In genomic region chr10:46325021-46325420, GRCh38 we compare ENCODE assay signal across 13 cellular contexts. TPM values are rescaled to one million over a fixed set of nuclear protein-coding genes. Genes with fewer than 3 reads are reported as not detected.
A peak's percentile ranks its signal among the peaks of the same experiment; 100 is the strongest.
DNase-seq lines count a peak whose midpoint lies in the region; ATAC-seq and TF ChIP-seq lines count a peak whose summit lies in the region.
"Had no signal": no experiment of that assay in that cellular context is flagged by ENCODE, and none has a peak within 500 bp of the region (broad histone marks: within the 10 kb centered on the region; RNA-seq: fewer than 3 reads in every experiment).

No MANE protein-coding gene starts in this region.

- H2AK5ac ChIP-seq in mesendoderm (ENCODE audit: low read length), result no peak overlapping the region

- no peak overlapping the region for H2BK120ac ChIP-seq in mesendoderm (ENCODE audit: low read depth, low read length)

- no peaks in the 10 kb centered on the region for H3K79me2 ChIP-seq in mesendoderm (ENCODE audit: control insufficient read depth, insufficient read depth, low read length)

- no peaks in the 10 kb centered on the region for H3K36me3 ChIP-seq in BE2C
- no peaks in the 10 kb centered on the region for H3K36me3 ChIP-seq in mesendoderm (ENCODE audit: control insufficient read depth, insufficient read depth, low read length)

- ATAC-seq in GM18861 (IDR thresholded peaks at IDR 0.05; ENCODE audit: unreplicated experiment), result no peak
- no peak for ATAC-seq in GM21381 (IDR thresholded peaks at IDR 0.05; ENCODE audit: unreplicated experiment)
- no peak for ATAC-seq in HG02678 (IDR thresholded peaks at IDR 0.05; ENCODE audit: unreplicated experiment)

- no peak overlapping the region for H3K4me3 Mint-ChIP-seq in T-helper 2 cell treated with Interferon-gamma antibody and Interleukin-4, amounts not matched to agents 5 μg/mL and 100 μg/mL, for 36 hours
- H3K4me3 Mint-ChIP-seq: activated CD4-positive, alpha-beta memory T cell treated with anti-CD3 and anti-CD28 coated beads, Interleukin-2, amount 10 ng/mL, durations not matched to agents 7 days and 5 days had no signal

- no peak overlapping the region for H3K27ac Mint-ChIP-seq in T-helper 2 cell treated with Interferon-gamma antibody and Interleukin-4, amounts not matched to agents 5 μg/mL and 100 μg/mL, for 36 hours
- H3K27ac Mint-ChIP-seq: activated CD4-positive, alpha-beta memory T cell treated with anti-CD3 and anti-CD28 coated beads, Interleukin-2, amount 10 ng/mL, durations not matched to agents 7 days and 5 days had no signal

- H3K9ac ChIP-seq in mesendoderm (ENCODE audit: low read length), result no peak overlapping the region

- H3K4me2 ChIP-seq in mesendoderm (ENCODE audit: low read length), result no peak overlapping the region

- no peaks in the 10 kb centered on the region; the same call in 1 of the 2 replicates for H3K27me3 ChIP-seq in BE2C
- H3K27me3 ChIP-seq in mesendoderm (ENCODE audit: insufficient read depth, low read length, poor library complexity), result no peaks in the 10 kb centered on the region

- H3K4me1 ChIP-seq in BE2C (no peaks in the 10 kb centered on the region), mesendoderm (ENCODE audit: control insufficient read depth, low read depth, low read length) (no peaks in the 10 kb centered on the region)

- DNase-seq in BE2C (no peak), HT-29 (ENCODE audit: low spot score) (peak; percentile 3), cardiac fibroblast (ENCODE audit: low read depth in 2 of 2) (peak; percentile 4 to 7), mesendoderm (peak; percentile 34)
- no peak for DNase-seq in T-helper 2 cell treated with Interferon-gamma antibody and Interleukin-4, amounts not matched to agents 5 μg/mL and 100 μg/mL, for 36 hours (ENCODE audit: low spot score)
- DNase-seq: activated CD4-positive, alpha-beta memory T cell treated with anti-CD3 and anti-CD28 coated beads, Interleukin-2, amount 10 ng/mL, durations not matched to agents 7 days and 5 days; DMS79 treated with DMSO at 0.1 percent for 48 hours; NCI-H1105; RPMI8226 had no signal

- H3K27ac ChIP-seq in mesendoderm (ENCODE audit: low read depth, low read length), result no peak overlapping the region

- H4K5ac ChIP-seq in mesendoderm (ENCODE audit: low read length), result no peak overlapping the region

- no peak overlapping the region for H3K4ac ChIP-seq in mesendoderm (ENCODE audit: low read depth, low read length)

- no peaks in the 10 kb centered on the region for H3K36me3 Mint-ChIP-seq in T-helper 2 cell treated with Interferon-gamma antibody and Interleukin-4, amounts not matched to agents 5 μg/mL and 100 μg/mL, for 36 hours (ENCODE audit: low read depth)

- H2BK5ac ChIP-seq in mesendoderm (ENCODE audit: low read length), result no peak overlapping the region

- H4K8ac ChIP-seq in mesendoderm (ENCODE audit: low read depth, low read length), result no peak overlapping the region

- H3K56ac ChIP-seq in mesendoderm (ENCODE audit: low read length), result no peak overlapping the region

- H3K79me1 ChIP-seq in mesendoderm (ENCODE audit: low read length), result no peaks in the 10 kb centered on the region

- no peak overlapping the region for H2BK15ac ChIP-seq in mesendoderm (replicated peaks; ENCODE audit: low read depth)

- H3K23ac ChIP-seq in mesendoderm (ENCODE audit: low read length), result no peak overlapping the region

- no CpG with 5 or more reads among the region's 1 CpG for WGBS in mesendoderm (ENCODE audit: extremely low coverage, insufficient coverage, low lambda C conversion rate)

- H3K4me3 ChIP-seq in BE2C (ENCODE audit: low read depth, low read length) (no peak overlapping the region), cardiac fibroblast (replicated peaks in 1 of 2; ENCODE audit: low read depth in 2 of 2, low read length in 2 of 2) (no peak overlapping the region), mesendoderm (ENCODE audit: low read length) (no peak overlapping the region)

- H3K27me3 Mint-ChIP-seq in T-helper 2 cell treated with Interferon-gamma antibody and Interleukin-4, amounts not matched to agents 5 μg/mL and 100 μg/mL, for 36 hours (ENCODE audit: low read depth), result peaks cover 27% of the 10 kb centered on the region

- H3K18ac ChIP-seq in mesendoderm (ENCODE audit: low read length), result no peak overlapping the region

- no peaks in the 10 kb centered on the region for H3K9me3 ChIP-seq in BE2C

- H3K4me1 Mint-ChIP-seq in T-helper 2 cell treated with Interferon-gamma antibody and Interleukin-4, amounts not matched to agents 5 μg/mL and 100 μg/mL, for 36 hours (ENCODE audit: low read depth), result no peaks in the 10 kb centered on the region
- H3K4me1 Mint-ChIP-seq: activated CD4-positive, alpha-beta memory T cell treated with anti-CD3 and anti-CD28 coated beads, Interleukin-2, amount 10 ng/mL, durations not matched to agents 7 days and 5 days had no signal

- H3K9me3 Mint-ChIP-seq in T-helper 2 cell treated with Interferon-gamma antibody and Interleukin-4, amounts not matched to agents 5 μg/mL and 100 μg/mL, for 36 hours, result no peaks in the 10 kb centered on the region
- H3K9me3 Mint-ChIP-seq: activated CD4-positive, alpha-beta memory T cell treated with anti-CD3 and anti-CD28 coated beads, Interleukin-2, amount 10 ng/mL, durations not matched to agents 7 days and 5 days had no signal

- peak; percentile 62 for TF ChIP-seq CTCF in BE2C (IDR thresholded peaks at IDR 0.05; ENCODE audit: low read depth, low read length)
- TF ChIP-seq CTCF in cardiac fibroblast (IDR thresholded peaks at IDR 0.05; ENCODE audit: low read depth, low read length), result peak; percentile 36

RNA-seq across cellular contexts. Expression of gene ANTXRL, which starts 38.2 kb away (rescaled TPM):
- not detected for polyA plus RNA-seq in BE2C (2012; ENCODE audit: insufficient read depth, insufficient read length, low read depth)
- not detected in 2 replicates for total RNA-seq in HT-29 (2014; rRNA removed; shearing (Covaris generic))
- polyA plus RNA-seq in mesendoderm (2013, experiment 1 of 2), result not detected
- not detected for polyA plus RNA-seq in mesendoderm (2013, experiment 2 of 2)
- total RNA-seq: activated CD4-positive, alpha-beta memory T cell treated with anti-CD3 and anti-CD28 coated beads, Interleukin-2, amount 10 ng/mL, durations not matched to agents 7 days and 5 days; glomerular endothelial cell had no signal

RNA-seq across cellular contexts. Expression of gene ANXA8L1, which starts 50.6 kb away (rescaled TPM):
- polyA plus RNA-seq in BE2C (2012; ENCODE audit: insufficient read depth, insufficient read length, low read depth), result not detected
- not detected in 2 replicates for total RNA-seq in HT-29 (2014; rRNA removed; shearing (Covaris generic))
- polyA plus RNA-seq in mesendoderm (2013, experiment 1 of 2), result 0.22 TPM
- polyA plus RNA-seq in mesendoderm (2013, experiment 2 of 2), result 0.13 TPM

Comparison
In these comparisons a context has a peak if more than half of its experiments do, and no peak if none do; other contexts are left out.
1. DNase-seq: peak in HT-29 (single experiment), cardiac fibroblast (2 of 2) and mesendoderm (single experiment); none in BE2C (single experiment) and T-helper 2 cell treated with Interferon-gamma antibody and Interleukin-4, amounts not matched to agents 5 μg/mL and 100 μg/mL, for 36 hours (single experiment).